ENCODE assay signal across 1 cellular context in the genomic region with DNA sequence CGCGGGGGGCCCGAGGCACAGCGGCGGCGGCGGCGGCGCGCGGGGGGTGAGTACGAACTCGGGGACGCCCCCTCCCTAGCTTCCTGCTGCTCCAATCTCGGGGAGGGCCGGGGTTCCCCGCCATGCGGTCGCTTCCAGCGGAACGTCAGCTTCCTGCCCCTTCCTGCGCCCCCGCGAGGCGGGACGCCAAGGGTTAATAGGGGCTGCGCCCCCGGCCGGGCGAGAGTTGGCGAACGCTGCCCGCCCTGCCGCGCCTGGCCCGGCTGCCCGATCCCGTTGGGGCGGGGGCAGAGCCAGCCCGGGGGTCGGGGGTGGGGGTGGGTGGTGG.
TF ChIP-seq lines count a peak whose summit lies in the region.

No MANE protein-coding gene starts in this region.

TF ChIP-seq in endothelial cell of umbilical vein, 7 proteins besides CTCF, POLR2A, EP300 and RAD21:
- TF ChIP-seq MYC (IDR thresholded peaks at IDR 0.05; ENCODE audit: low read depth, low read length) = no peak
- no peak for TF ChIP-seq MAX (IDR thresholded peaks at IDR 0.05; ENCODE audit: insufficient read depth, insufficient read length)
- TF ChIP-seq JUN (IDR thresholded peaks at IDR 0.05; ENCODE audit: borderline replicate concordance, insufficient read depth, insufficient read length, low read depth) = no peak
- TF ChIP-seq FOS (IDR thresholded peaks at IDR 0.05; ENCODE audit: borderline replicate concordance, insufficient read depth, low read length) = no peak
- no peak for TF ChIP-seq GATA2 (IDR thresholded peaks at IDR 0.05; ENCODE audit: insufficient read depth, insufficient read length, low read depth, low read length)
- TF ChIP-seq EZH2 (IDR thresholded peaks at IDR 0.05; ENCODE audit: borderline replicate concordance, low read depth, low read length, severe bottlenecking) = no peak
- no peak for TF ChIP-seq POLR2AphosphoS5 (IDR thresholded peaks at IDR 0.05; ENCODE audit: insufficient read depth, low read depth, low read length)
